ENCODE assay signal across 8 cellular contexts in the genomic region with DNA sequence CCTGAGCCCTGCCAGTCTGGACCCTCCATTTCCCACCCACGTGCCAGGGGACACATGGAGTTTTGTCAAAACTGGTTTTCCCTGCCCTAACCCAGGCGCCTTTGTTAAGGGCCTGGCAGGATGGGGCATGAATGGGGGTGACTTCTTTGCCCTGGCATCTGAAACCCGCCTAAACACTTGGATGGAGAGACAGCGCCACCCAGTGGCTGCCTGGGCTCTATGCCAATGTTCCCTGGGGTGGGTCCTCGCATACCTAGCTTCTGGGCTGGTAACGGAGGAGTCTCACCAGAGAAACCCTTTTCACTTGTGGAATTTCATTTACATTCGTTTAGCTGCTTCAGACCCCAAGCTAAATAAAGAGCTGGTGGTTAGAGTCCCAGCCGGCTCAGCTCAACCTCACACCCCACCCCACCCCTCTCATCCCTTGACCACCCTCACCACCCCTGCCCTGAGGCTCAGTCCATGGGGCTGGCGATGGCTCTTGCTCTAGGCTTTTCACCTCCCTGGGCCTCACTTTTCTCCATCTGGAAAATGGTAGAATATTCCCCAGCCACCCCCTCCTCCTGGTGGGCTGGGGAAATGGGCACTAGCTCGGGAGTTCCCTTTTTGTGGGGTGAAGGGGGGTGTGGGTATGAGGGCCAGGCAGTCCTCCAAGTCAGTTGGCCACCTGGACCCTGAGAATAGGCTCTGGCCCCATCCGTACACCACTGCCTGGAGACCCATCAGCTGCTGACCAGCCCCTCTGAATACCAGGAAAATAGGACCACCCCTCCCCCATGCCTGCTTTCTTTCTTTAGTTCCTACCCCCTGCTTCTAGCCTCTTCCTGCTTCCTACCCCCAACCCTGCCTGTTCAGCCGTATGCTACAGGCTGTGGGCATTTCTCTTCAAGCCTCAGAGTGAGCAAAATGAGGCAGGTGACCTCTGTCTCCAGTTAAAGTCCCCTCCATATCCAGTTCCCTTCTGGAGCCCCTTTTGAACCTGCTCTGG. TPM values are rescaled to one million over a fixed set of nuclear protein-coding genes. Genes with fewer than 3 reads are reported as not detected.
DNase-seq lines count a peak whose midpoint lies in the region; ATAC-seq, FAIRE-seq and TF ChIP-seq lines count a peak whose summit lies in the region.

No MANE protein-coding gene starts in this region.

- no peaks in the 10 kb centered on the region for H3K4me1 ChIP-seq in CD8-positive, alpha-beta T cell (ENCODE audit: insufficient read depth, low read length)

- no peak overlapping the region for H3K4me3 ChIP-seq in CD8-positive, alpha-beta T cell (ENCODE audit: low read depth, low read length)
- H3K4me3 ChIP-seq in WI38 (ENCODE audit: low read depth, low read length) (no peak overlapping the region), bronchial epithelial cell (ENCODE audit: low read depth, low read length) (no peak overlapping the region)

- CTCF ChIA-PET in CD8-positive, alpha-beta T cell (lab: Charles Lee) = interaction anchor here (0.6 to 8.5 kb wide), 21 partner anchors 9 to 489 kb away, joined by 3 to 111 read pairs (median 5); a partner anchor contains a TSS

- H3K4me1 Mint-ChIP-seq in CD8-positive, alpha-beta T cell (ENCODE audit: low read depth) = no peaks in the 10 kb centered on the region

- H3K4me3 Mint-ChIP-seq in CD8-positive, alpha-beta T cell = no peak overlapping the region

- no peaks in the 10 kb centered on the region for H3K9me3 ChIP-seq in CD8-positive, alpha-beta T cell (ENCODE audit: low read length)

- H3K27me3 Mint-ChIP-seq in CD8-positive, alpha-beta T cell (ENCODE audit: low read depth) = no peaks in the 10 kb centered on the region

- ATAC-seq in CD8-positive, alpha-beta T cell = peak; percentile 77
- ATAC-seq in GM21576 (IDR thresholded peaks at IDR 0.05; ENCODE audit: unreplicated experiment) (peak; percentile 50), HG03460 (IDR thresholded peaks at IDR 0.05; ENCODE audit: unreplicated experiment) (no peak)

- intact Hi-C loops in CD8-positive, alpha-beta T cell (cut with DNase I, micrococcal nuclease) = loop anchor here (1.0 to 5.0 kb wide), 6 partner anchors 64 to 1025 kb away; no protein-coding TSS in a partner anchor

- H3K36me3 Mint-ChIP-seq in CD8-positive, alpha-beta T cell = no peaks in the 10 kb centered on the region

- TF ChIP-seq CTCF in CD8-positive, alpha-beta T cell (IDR thresholded peaks at IDR 0.05) = peak; percentile 57
- peak; percentile 62 for TF ChIP-seq CTCF in WI38 (IDR thresholded peaks at IDR 0.05; ENCODE audit: low read depth, low read length)
- TF ChIP-seq CTCF in bronchial epithelial cell (IDR thresholded peaks at IDR 0.05; ENCODE audit: insufficient read depth, low read length, severe bottlenecking) = peak; percentile 80

- no peak for FAIRE-seq in bronchial epithelial cell (lab: Jason Lieb, UNC)

- POLR2A ChIA-PET in CD8-positive, alpha-beta T cell (lab: Charles Lee) = interaction anchor here (0.8 kb wide), 1 partner anchor 394 kb away, joined by 3 read pairs; a partner anchor contains a TSS

- no peaks in the 10 kb centered on the region for H3K9me3 Mint-ChIP-seq in CD8-positive, alpha-beta T cell

- no peak overlapping the region for H3K27ac ChIP-seq in CD8-positive, alpha-beta T cell (ENCODE audit: low read depth, low read length)

- H3K27ac Mint-ChIP-seq in CD8-positive, alpha-beta T cell = no peak overlapping the region

- H3K27me3 ChIP-seq in CD8-positive, alpha-beta T cell (ENCODE audit: insufficient read depth, low read length) = no peaks in the 10 kb centered on the region
- no peaks in the 10 kb centered on the region for H3K27me3 ChIP-seq in bronchial epithelial cell (ENCODE audit: control insufficient read depth, insufficient read depth, low read length)

- no peaks in the 10 kb centered on the region for H3K36me3 ChIP-seq in CD8-positive, alpha-beta T cell (ENCODE audit: insufficient read depth, low read length)
- H3K36me3 ChIP-seq in bronchial epithelial cell (ENCODE audit: control insufficient read depth, insufficient read depth, low read length) = no peaks in the 10 kb centered on the region

- DNase-seq in CD8-positive, alpha-beta T cell = peak; percentile 45 to 85 (median 76)
- DNase-seq in NCI-H2081 (lab: John Stamatoyannopoulos, UW) = peak; percentile 19 to 39
- DNase-seq in bronchial epithelial cell (ENCODE audit: low read depth) = peak; percentile 69
- DNase-seq in iris pigment epithelial cell (ENCODE audit: low read depth) = peak; percentile 44
- DNase-seq in stimulated activated CD4-positive, alpha-beta T cell treated with anti-CD3 and anti-CD28 coated beads, Interleukin-1b, Interleukin-23, amount 100 ng/mL, for 1 hour (ENCODE audit: low read depth in 2 of 2) = peak; percentile 48 to 61

RNA-seq across cellular contexts. Expression of a gene that starts 57.1 kb away (rescaled TPM):
- total RNA-seq in CD8-positive, alpha-beta T cell = 10 to 100 TPM; 36.5 to 38.7 TPM
- total RNA-seq in bronchial epithelial cell = 52.6 and 55.5 TPM in 2 replicates
